ENCODE assay signal across 33 cellular contexts in genomic region chr17:9767432-9767991, GRCh38. TPM values are rescaled to one million over a fixed set of nuclear protein-coding genes. Genes with fewer than 3 reads are reported as not detected.
"Had no signal": no experiment of that assay in that cellular context is flagged by ENCODE, and none has a peak within 500 bp of the region (broad histone marks: within the 10 kb centered on the region; RNA-seq: fewer than 3 reads in every experiment).

No MANE protein-coding gene starts in this region.

- H3K36me3 ChIP-seq: adrenal gland, cardiac muscle cell, heart left ventricle, left lung, ovary, thoracic aorta, vagina had no signal

- DNase-seq: activated CD4-positive, alpha-beta memory T cell treated with anti-CD3 and anti-CD28 coated beads for 36 hours; activated CD4-positive, alpha-beta T cell treated with anti-CD3 and anti-CD28 coated beads, Interleukin-2, amount 10 ng/mL, durations not matched to agents 24 days and 14 days; activated CD4-positive, CD25-positive, alpha-beta regulatory T cell treated with anti-CD3 and anti-CD28 coated beads, Interleukin-2, amount 50 U/mL, for 72 hours; activated CD8-positive, alpha-beta memory T cell treated with anti-CD3 and anti-CD28 coated beads, Interleukin-2, amount 50 U/mL, for 4 hours; activated effector memory CD4-positive, alpha-beta T cell treated with anti-CD3 and anti-CD28 coated beads, Interleukin-2, amount 50 U/mL, for 16 hours; activated naive CD4-positive, alpha-beta T cell treated with anti-CD3 and anti-CD28 coated beads for 36 hours; activated naive CD8-positive, alpha-beta T cell treated with anti-CD3 and anti-CD28 coated beads for 36 hours; activated T-cell treated with anti-CD3 and anti-CD28 coated beads, Interleukin-2, amount 50 U/mL, for 1 hour; adrenal gland; cerebellar nuclear complex; cortex of kidney; foreskin fibroblast; hypothalamus; kidney glomerular epithelial cell; left lung; mesendoderm; mucosa of descending colon; ovary; retina; small intestine; stimulated activated CD4-positive, alpha-beta T cell treated with anti-CD3 and anti-CD28 coated beads, Interleukin-4, amount 100 ng/mL, for 24 hours had no signal

- H3K27ac ChIP-seq: adrenal gland, cardiac muscle cell, left lung, ovary, thoracic aorta, vagina had no signal

- H3K27me3 ChIP-seq: ovary, vagina had no signal

- H3K9me3 ChIP-seq: adrenal gland, heart left ventricle, left lung, mucosa of descending colon, ovary, thoracic aorta, vagina had no signal

- H3K4me1 ChIP-seq: adrenal gland, left lung, vagina had no signal

- ATAC-seq: esophagus mucosa, left lung, mucosa of descending colon, sciatic nerve had no signal

- H3K4me3 ChIP-seq: adrenal gland, cardiac muscle cell, heart left ventricle, left lung, lung, mucosa of descending colon, ovary, thoracic aorta, vagina had no signal

RNA-seq across cellular contexts. Expression of gene DHRS7C, which starts 23.9 kb away (rescaled TPM):
- total RNA-seq: activated CD4-positive, alpha-beta memory T cell treated with anti-CD3 and anti-CD28 coated beads for 36 hours; activated CD4-positive, alpha-beta T cell treated with anti-CD3 and anti-CD28 coated beads, Interleukin-2, amount 10 ng/mL, durations not matched to agents 24 days and 14 days; activated CD8-positive, alpha-beta memory T cell treated with anti-CD3 and anti-CD28 coated beads for 36 hours; activated naive CD4-positive, alpha-beta T cell treated with anti-CD3 and anti-CD28 coated beads for 36 hours; activated naive CD8-positive, alpha-beta T cell treated with anti-CD3 and anti-CD28 coated beads for 36 hours; activated T-helper 1 cell treated with anti-CD3 and anti-CD28 coated beads, Interleukin-12 subunit alpha, Interleukin-12 subunit beta, Interleukin-2, Interleukin-4 antibody, amounts not matched to agents 30 ng/mL and 10 ng/mL and 1 ng/mL, durations not matched to agents 14 hours and 24 hours and 36 hours; adrenal gland; aorta; esophagus mucosa; left lung; lung; ovary; progenitor cell of endocrine pancreas; sciatic nerve; subcutaneous adipose tissue; thoracic aorta; vagina had no signal
- polyA plus RNA-seq: adrenal gland, aorta, cardiac muscle cell, lung, ovary had no signal

RNA-seq across cellular contexts. Expression of gene GSG1L2, which starts 54.4 kb away (rescaled TPM):
- total RNA-seq: activated CD4-positive, alpha-beta memory T cell treated with anti-CD3 and anti-CD28 coated beads for 36 hours; activated CD4-positive, alpha-beta T cell treated with anti-CD3 and anti-CD28 coated beads, Interleukin-2, amount 10 ng/mL, durations not matched to agents 24 days and 14 days; activated CD8-positive, alpha-beta memory T cell treated with anti-CD3 and anti-CD28 coated beads for 36 hours; activated naive CD4-positive, alpha-beta T cell treated with anti-CD3 and anti-CD28 coated beads for 36 hours; activated naive CD8-positive, alpha-beta T cell treated with anti-CD3 and anti-CD28 coated beads for 36 hours; activated T-helper 1 cell treated with anti-CD3 and anti-CD28 coated beads, Interleukin-12 subunit alpha, Interleukin-12 subunit beta, Interleukin-2, Interleukin-4 antibody, amounts not matched to agents 30 ng/mL and 10 ng/mL and 1 ng/mL, durations not matched to agents 14 hours and 24 hours and 36 hours; adrenal gland; aorta; cardiac muscle cell; esophagus mucosa; heart left ventricle; left lung; lung; mucosa of descending colon; ovary; progenitor cell of endocrine pancreas; sciatic nerve; subcutaneous adipose tissue; thoracic aorta; vagina had no signal
- polyA plus RNA-seq: adrenal gland, aorta, cardiac muscle cell, heart left ventricle, lung, ovary, small intestine had no signal

RNA-seq across cellular contexts. Expression of gene GLP2R, which starts 58.2 kb away (rescaled TPM):
- total RNA-seq: activated CD4-positive, alpha-beta memory T cell treated with anti-CD3 and anti-CD28 coated beads for 36 hours; activated CD4-positive, alpha-beta T cell treated with anti-CD3 and anti-CD28 coated beads, Interleukin-2, amount 10 ng/mL, durations not matched to agents 24 days and 14 days; activated CD8-positive, alpha-beta memory T cell treated with anti-CD3 and anti-CD28 coated beads for 36 hours; activated naive CD4-positive, alpha-beta T cell treated with anti-CD3 and anti-CD28 coated beads for 36 hours; activated naive CD8-positive, alpha-beta T cell treated with anti-CD3 and anti-CD28 coated beads for 36 hours; activated T-helper 1 cell treated with anti-CD3 and anti-CD28 coated beads, Interleukin-12 subunit alpha, Interleukin-12 subunit beta, Interleukin-2, Interleukin-4 antibody, amounts not matched to agents 30 ng/mL and 10 ng/mL and 1 ng/mL, durations not matched to agents 14 hours and 24 hours and 36 hours; cardiac muscle cell; esophagus mucosa; progenitor cell of endocrine pancreas had no signal
